ENCODE assay signal across 1 cellular context in the genomic region with DNA sequence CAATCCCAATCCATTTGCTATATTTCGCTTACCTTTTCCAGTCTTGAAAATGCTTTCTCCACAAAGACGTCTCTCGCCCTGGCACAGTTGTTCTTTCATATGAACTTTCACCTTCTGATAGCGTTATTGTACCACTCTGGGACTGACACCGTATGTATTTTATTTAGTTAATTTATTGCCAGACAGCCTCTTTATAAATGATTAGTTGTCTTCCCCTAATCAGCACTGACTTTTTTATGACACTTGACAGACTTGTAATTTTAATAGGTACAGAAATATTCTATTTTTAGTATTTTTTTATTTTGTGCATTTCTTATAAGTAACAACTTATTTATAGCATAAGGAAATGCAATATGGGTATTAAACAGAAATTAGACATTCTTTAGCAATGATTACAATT.
TF ChIP-seq lines count a peak whose summit lies in the region.

GIMD1 (minus strand) TSS at position 101 of the 400 bp plus-strand sequence. CDS start 1,343 bp downstream, outside the sequence.

TF ChIP-seq in IMR-90, 13 proteins besides CTCF, POLR2A, EP300 and RAD21:
- TF ChIP-seq FOS (IDR thresholded peaks at IDR 0.05; ENCODE audit: low read depth, low read length), result no peak
- no peak for TF ChIP-seq BHLHE40 (IDR thresholded peaks at IDR 0.05; ENCODE audit: low read depth, low read length)
- TF ChIP-seq SMC3 (IDR thresholded peaks at IDR 0.05; ENCODE audit: low read depth, low read length), result no peak
- TF ChIP-seq RFX5 (IDR thresholded peaks at IDR 0.05; ENCODE audit: low read depth, low read length), result no peak
